11 cellular contexts compared by ENCODE assay signal in genomic region chr7:150919160-150919559, GRCh38. TPM values are rescaled to one million over a fixed set of nuclear protein-coding genes. Genes with fewer than 3 reads are reported as not detected.
"Had no signal": no experiment of that assay in that cellular context is flagged by ENCODE, and none has a peak within 500 bp of the region (broad histone marks: within the 10 kb centered on the region; RNA-seq: fewer than 3 reads in every experiment).

No MANE protein-coding gene starts in this region.

- FAIRE-seq: H1, H54 had no signal

- H2AFZ ChIP-seq: GM23248, GM23338 had no signal

- H3K27ac ChIP-seq: GM23248 had no signal

- H3K4me1 Mint-ChIP-seq: GM23338, H9 had no signal

- ATAC-seq: GM23338, HCT116 had no signal

- H3K4me3 ChIP-seq: GM23248, GM23338, HAP-1 had no signal

- H3K4me2 ChIP-seq: GM23338 had no signal

- DNase-seq: GM23248, GOT3, H7, H9, HCEC 1CT, HFFc6 had no signal

- H3K9me3 ChIP-seq: HAP-1 had no signal

- H3K9ac ChIP-seq: GM23248 had no signal

- H3K4me3 Mint-ChIP-seq: GM23338, H9, HFFc6 had no signal

- H3K27ac Mint-ChIP-seq: GM23338, H9, HFFc6 had no signal

- H3K9me3 Mint-ChIP-seq: GM23338, H9, HFFc6 had no signal

- H3K36me3 ChIP-seq: HAP-1 had no signal

RNA-seq across cellular contexts. Expression of gene KCNH2, which starts 59.0 kb away (rescaled TPM):
- total RNA-seq: GM23248, HFFc6 had no signal
- polyA plus RNA-seq: GM23248 had no signal
